ENCODE assay signal across 14 cellular contexts in the genomic region with DNA sequence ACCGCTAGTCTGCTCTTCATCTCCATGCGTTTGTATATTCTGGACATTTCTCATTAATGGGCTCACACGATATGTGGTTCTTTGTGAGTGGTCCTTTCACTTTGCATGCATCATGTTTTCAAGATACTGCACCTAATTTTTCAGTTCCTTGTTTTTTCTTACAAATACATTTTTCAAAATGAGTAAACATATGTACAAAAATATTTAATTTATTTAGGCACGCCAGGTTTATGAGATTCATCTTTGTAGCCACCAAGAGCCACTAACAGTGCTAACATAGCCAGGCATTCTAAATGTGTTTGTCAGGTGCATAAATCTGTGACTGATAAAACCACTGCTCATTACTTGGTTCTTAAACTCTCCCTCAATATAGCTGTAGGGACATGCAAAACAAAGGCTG.
A peak's percentile ranks its signal among the peaks of the same experiment; 100 is the strongest.
DNase-seq lines count a peak whose midpoint lies in the region; ATAC-seq, FAIRE-seq and TF ChIP-seq lines count a peak whose summit lies in the region.
"Had no signal": no experiment of that assay in that cellular context is flagged by ENCODE, and none has a peak within 500 bp of the region (broad histone marks: within the 10 kb centered on the region; RNA-seq: fewer than 3 reads in every experiment).

No MANE protein-coding gene starts in this region.

- RAD21 ChIA-PET in GM12878 (lab: Charles Lee; ENCODE audit: unreplicated experiment), result no interaction called here

- H2AFZ ChIP-seq in GM12878 (ENCODE audit: control insufficient read depth, low read depth, low read length), result no peak overlapping the region

- no peaks in the 10 kb centered on the region for H3K27me3 ChIP-seq in GM12878 (replicated peaks in 1 of 2; ENCODE audit: control insufficient read depth in 2 of 2, insufficient read depth in 2 of 2, low read length in 1 of 2)
- H3K27me3 ChIP-seq: gastrocnemius medialis, SJCRH30 had no signal

- H3K27ac ChIP-seq in GM12878 (ENCODE audit: control insufficient read depth, insufficient read depth), result no peak overlapping the region; the same call in 1 of the 2 replicates
- H3K27ac ChIP-seq: gastrocnemius medialis, SJCRH30 had no signal

- peak; percentile 71 to 94; a peak in 3 of 4 replicates for TF ChIP-seq EP300 in GM12878 (IDR thresholded peaks at IDR 0.05; ENCODE audit: borderline replicate concordance in 1 of 2, control insufficient read depth in 1 of 2, low read depth in 2 of 2, low read length in 2 of 2)

- no peak for FAIRE-seq in GM12878 (lab: Jason Lieb, UNC)
- FAIRE-seq: bronchial epithelial cell had no signal

- no peak overlapping the region for H3K9ac ChIP-seq in GM12878 (ENCODE audit: control insufficient read depth, insufficient read depth, low read length)

- ATAC-seq in GM19023 (IDR thresholded peaks at IDR 0.05; ENCODE audit: unreplicated experiment) (peak; percentile 68), GM21528 (IDR thresholded peaks at IDR 0.05; ENCODE audit: low FRiP score, unreplicated experiment) (peak; percentile 85), HG03045 (IDR thresholded peaks at IDR 0.05; ENCODE audit: unreplicated experiment) (peak; percentile 64), GM12878 (peak; percentile 88)
- ATAC-seq: gastrocnemius medialis had no signal

- H4K20me1 ChIP-seq in GM12878 (ENCODE audit: control insufficient read depth, insufficient read depth), result no peaks in the 10 kb centered on the region

- peaks cover 7% of the 10 kb centered on the region for H3K4me1 ChIP-seq in GM12878 (ENCODE audit: control insufficient read depth, insufficient read depth, low read length)
- H3K4me1 ChIP-seq: gastrocnemius medialis, SJCRH30 had no signal

- H3K9me3 ChIP-seq in GM12878 (replicated peaks; ENCODE audit: control insufficient read depth, insufficient read depth, low read length), result no peaks in the 10 kb centered on the region
- H3K9me3 ChIP-seq: gastrocnemius medialis, SJCRH30 had no signal

- H3K4me3 ChIP-seq in GM12878, result no peak overlapping the region
- H3K4me3 ChIP-seq: gastrocnemius medialis, SJCRH30 had no signal

- peak overlapping the region; percentile 54 for H3K4me2 ChIP-seq in GM12878 (ENCODE audit: control insufficient read depth, insufficient read depth)

- TF ChIP-seq RAD21 in GM12878 (IDR thresholded peaks at IDR 0.05; ENCODE audit: insufficient read depth, low read depth, low read length), result no peak

- no peak for TF ChIP-seq POLR2A in GM12878 (IDR thresholded peaks at IDR 0.05; ENCODE audit: low read depth, low read length)

- POLR2A ChIA-PET in GM12878 (lab: Charles Lee), result no interaction called here

- WGBS in GM12878 (ENCODE audit: insufficient coverage, insufficient replicate concordance, low lambda C conversion rate, missing lambda C conversion rate), result 2% methylated on average over 4 of the region's 4 CpGs

- no peaks in the 10 kb centered on the region for H3K36me3 ChIP-seq in GM12878 (ENCODE audit: control insufficient read depth in 2 of 2, insufficient read depth in 2 of 2, low read length in 1 of 2)
- H3K36me3 ChIP-seq: gastrocnemius medialis, SJCRH30 had no signal

- no peaks in the 10 kb centered on the region for H3K79me2 ChIP-seq in GM12878 (ENCODE audit: control insufficient read depth, insufficient read depth, low read length)

- SMC1A ChIA-PET in GM12878 (lab: Charles Lee; ENCODE audit: uncharacterized antibody, unreplicated experiment), result no interaction called here

- in situ Hi-C loops in GM12878 (cut with MboI), result no loop called here

- intact Hi-C loops in GM12878 (cut with micrococcal nuclease; ENCODE audit: unreplicated experiment), result loop anchor here (10.0 kb wide), 1 partner anchor 490 kb away; no protein-coding TSS in a partner anchor

- no TSS peak for BruUV-seq in GM12878 (replicated peaks; lab: Mats Ljungman, UMichigan)

- no peak for TF ChIP-seq CTCF in GM12878 (IDR thresholded peaks at IDR 0.05 in 2 of 3, conservative IDR thresholded peaks at IDR 0.05 in 1 of 3; ENCODE audit: control insufficient read depth in 2 of 3, extremely low read depth in 1 of 3, insufficient read depth in 1 of 3, low read depth in 3 of 3, low read length in 3 of 3)

- CTCF ChIA-PET in GM12878 (lab: Yijun Ruan, JAX), result no interaction called here

- peak; percentile 13 for DNase-seq in GM12878 (ENCODE audit: low read depth, low spot score)
- no peak for DNase-seq in NCI-H2029 (lab: John Stamatoyannopoulos, UW)
- DNase-seq in stimulated activated CD4-positive, alpha-beta T cell treated with anti-CD3 and anti-CD28 coated beads, Interleukin-12 subunit alpha, Interleukin-12 subunit beta, amount 100 ng/mL, for 4 hours, result no peak
- DNase-seq in NCI-H1105 treated with DMSO at 0.1 percent for 48 hours (lab: John Stamatoyannopoulos, UW), result no peak
- DNase-seq: activated CD8-positive, alpha-beta memory T cell treated with anti-CD3 and anti-CD28 coated beads for 24 hours; activated naive CD4-positive, alpha-beta T cell treated with anti-CD3 and anti-CD28 coated beads, Interleukin-2, amount 50 U/mL, for 16 hours; gastrocnemius medialis; Karpas-422; NCI-H1930; SJCRH30 had no signal

TF ChIP-seq in GM12878, 131 proteins besides CTCF, POLR2A, EP300 and RAD21 (continues in another document):
- TF ChIP-seq YY1 (IDR thresholded peaks at IDR 0.05; ENCODE audit: low read depth, low read length) (no peak), CBFB (IDR thresholded peaks at IDR 0.05; ENCODE audit: low read depth) (no peak), RFX5 (IDR thresholded peaks at IDR 0.05; ENCODE audit: low read depth, low read length) (no peak), NFIC (IDR thresholded peaks at IDR 0.05; ENCODE audit: low read depth, low read length) (peak; percentile 89), TCF3 (IDR thresholded peaks at IDR 0.05; ENCODE audit: borderline replicate concordance, insufficient read depth, low read depth, low read length) (0 out of 2 replicates have a peak, but pooled peaks have one; percentile 12), MEF2A (IDR thresholded peaks at IDR 0.05; ENCODE audit: insufficient read depth, low read depth, low read length) (0 out of 2 replicates have a peak, but pooled peaks have one; percentile 57), FOXM1 (IDR thresholded peaks at IDR 0.05; ENCODE audit: low read depth, low read length) (peak; percentile 82), JUNB (IDR thresholded peaks at IDR 0.05) (peak; percentile 84), MEF2B (IDR thresholded peaks at IDR 0.05; ENCODE audit: partially characterized antibody, poor library complexity, severe bottlenecking) (peak; percentile 35), KAT2A (conservative IDR thresholded peaks at IDR 0.05; ENCODE audit: control insufficient read depth, low read depth, low read length) (no peak), RUNX3 (IDR thresholded peaks at IDR 0.05; ENCODE audit: low read length) (peak; percentile 81), DPF2 (IDR thresholded peaks at IDR 0.05) (0 out of 2 replicates have a peak, but pooled peaks have one; percentile 35), ATF7 (IDR thresholded peaks at IDR 0.05; ENCODE audit: low read depth) (0 out of 2 replicates have a peak, but pooled peaks have one; percentile 11), POU2F2 (IDR thresholded peaks at IDR 0.05; ENCODE audit: borderline replicate concordance, low read depth, low read length) (peak; percentile 48; the same call in 1 of the 3 replicates), BHLHE40 (IDR thresholded peaks at IDR 0.05; ENCODE audit: borderline replicate concordance in 1 of 2, low read depth in 2 of 2, low read length in 1 of 2) (peak in 1 of 2 experiments; percentile 52; a peak in 1 of 4 replicates), TARDBP (IDR thresholded peaks at IDR 0.05; ENCODE audit: borderline replicate concordance) (no peak), ZNF217 (IDR thresholded peaks at IDR 0.05) (no peak), PAX5 (IDR thresholded peaks at IDR 0.05; ENCODE audit: borderline replicate concordance, low read depth, low read length) (0 out of 2 replicates have a peak, but pooled peaks have one; percentile 56), MTA2 (IDR thresholded peaks at IDR 0.05; ENCODE audit: low read depth) (peak; percentile 83), TCF12 (IDR thresholded peaks at IDR 0.05; ENCODE audit: low read depth, low read length) (0 out of 2 replicates have a peak, but pooled peaks have one; percentile 14)
- TF ChIP-seq, protein P1, sequence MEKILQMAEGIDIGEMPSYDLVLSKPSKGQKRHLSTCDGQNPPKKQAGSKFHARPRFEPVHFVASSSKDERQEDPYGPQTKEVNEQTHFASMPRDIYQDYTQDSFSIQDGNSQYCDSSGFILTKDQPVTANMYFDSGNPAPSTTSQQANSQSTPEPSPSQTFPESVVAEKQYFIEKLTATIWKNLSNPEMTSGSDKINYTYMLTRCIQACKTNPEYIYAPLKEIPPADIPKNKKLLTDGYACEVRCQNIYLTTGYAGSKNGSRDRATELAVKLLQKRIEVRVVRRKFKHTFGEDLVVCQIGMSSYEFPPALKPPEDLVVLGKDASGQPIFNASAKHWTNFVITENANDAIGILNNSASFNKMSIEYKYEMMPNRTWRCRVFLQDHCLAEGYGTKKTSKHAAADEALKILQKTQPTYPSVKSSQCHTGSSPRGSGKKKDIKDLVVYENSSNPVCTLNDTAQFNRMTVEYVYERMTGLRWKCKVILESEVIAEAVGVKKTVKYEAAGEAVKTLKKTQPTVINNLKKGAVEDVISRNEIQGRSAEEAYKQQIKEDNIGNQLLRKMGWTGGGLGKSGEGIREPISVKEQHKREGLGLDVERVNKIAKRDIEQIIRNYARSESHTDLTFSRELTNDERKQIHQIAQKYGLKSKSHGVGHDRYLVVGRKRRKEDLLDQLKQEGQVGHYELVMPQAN (conservative IDR thresholded peaks at IDR 0.05), result no peak
- TF ChIP-seq, protein P2, sequence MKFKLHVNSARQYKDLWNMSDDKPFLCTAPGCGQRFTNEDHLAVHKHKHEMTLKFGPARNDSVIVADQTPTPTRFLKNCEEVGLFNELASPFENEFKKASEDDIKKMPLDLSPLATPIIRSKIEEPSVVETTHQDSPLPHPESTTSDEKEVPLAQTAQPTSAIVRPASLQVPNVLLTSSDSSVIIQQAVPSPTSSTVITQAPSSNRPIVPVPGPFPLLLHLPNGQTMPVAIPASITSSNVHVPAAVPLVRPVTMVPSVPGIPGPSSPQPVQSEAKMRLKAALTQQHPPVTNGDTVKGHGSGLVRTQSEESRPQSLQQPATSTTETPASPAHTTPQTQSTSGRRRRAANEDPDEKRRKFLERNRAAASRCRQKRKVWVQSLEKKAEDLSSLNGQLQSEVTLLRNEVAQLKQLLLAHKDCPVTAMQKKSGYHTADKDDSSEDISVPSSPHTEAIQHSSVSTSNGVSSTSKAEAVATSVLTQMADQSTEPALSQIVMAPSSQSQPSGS (IDR thresholded peaks at IDR 0.05; ENCODE audit: low read length), result peak; percentile 68; the same call in 1 of the 2 replicates
